Comparison of ENCODE assay signal across 3 cellular contexts in the genomic region with DNA sequence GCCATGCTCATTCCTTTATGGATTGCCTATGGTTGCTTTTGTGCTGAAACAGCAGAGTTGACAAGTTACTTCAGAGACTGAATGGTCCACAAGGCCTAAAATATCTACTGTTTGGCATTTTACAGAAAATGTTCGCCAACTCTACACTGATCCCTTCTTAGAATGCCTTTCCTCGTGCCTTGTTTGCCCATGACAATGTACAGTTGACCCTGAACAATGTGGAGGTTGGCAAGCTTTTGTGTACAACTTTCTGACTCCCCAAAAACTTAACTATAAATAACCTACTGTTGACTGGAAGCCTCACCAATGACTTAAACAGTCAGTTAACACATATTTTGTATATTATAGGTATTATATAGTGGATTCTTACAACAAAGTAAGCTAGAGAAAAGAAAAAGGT.
"Had no signal": no experiment of that assay in that cellular context is flagged by ENCODE, and none has a peak within 500 bp of the region (broad histone marks: within the 10 kb centered on the region; RNA-seq: fewer than 3 reads in every experiment).

No MANE protein-coding gene starts in this region.

- H3K4me3 ChIP-seq: GM12878 had no signal

- DNase-seq: GDM1, GF-D8 had no signal

- ATAC-seq: GM12878 had no signal
